ENCODE assay signal across 8 cellular contexts in genomic region chr7:44018857-44019807, GRCh38. TPM values are rescaled to one million over a fixed set of nuclear protein-coding genes. Genes with fewer than 3 reads are reported as not detected.
DNase-seq lines count a peak whose midpoint lies in the region; ATAC-seq and TF ChIP-seq lines count a peak whose summit lies in the region.
"Not testable (repeated sequence)": the region's sequence is repeated elsewhere in the genome, so short reads cannot be mapped to it uniquely, and the experiment has no call there.

No MANE protein-coding gene starts in this region.

- not testable (repeated sequence) for H3K27me3 ChIP-seq in hepatocyte

- H3K79me2 ChIP-seq in hepatocyte, result not testable (repeated sequence)

- TF ChIP-seq CTCF in 22Rv1 (IDR thresholded peaks at IDR 0.05) (peak; percentile 95), hepatocyte (IDR thresholded peaks at IDR 0.05; ENCODE audit: poor library complexity) (peak; percentile 86)

- peak overlapping the region; percentile 90 for H3K4me3 ChIP-seq in hepatocyte

- not testable (repeated sequence) for H3K4me1 ChIP-seq in hepatocyte (ENCODE audit: insufficient read depth)

- not testable (repeated sequence) for H3K9me3 ChIP-seq in hepatocyte (ENCODE audit: low read depth)

- peak overlapping the region; percentile 75 for H3K4me2 ChIP-seq in hepatocyte

- peak overlapping the region; percentile 55 for H3K27ac ChIP-seq in 22Rv1
- peak overlapping the region; percentile 69 for H3K27ac ChIP-seq in hepatocyte

- peak; percentile 95 for ATAC-seq in GM18511 (IDR thresholded peaks at IDR 0.05; ENCODE audit: unreplicated experiment)
- peak; percentile 92 for ATAC-seq in HG02981 (IDR thresholded peaks at IDR 0.05; ENCODE audit: unreplicated experiment)

- not testable (repeated sequence) for H3K9me2 ChIP-seq in hepatocyte (replicated peaks; ENCODE audit: insufficient read depth)

- not testable (repeated sequence) for H3K36me3 ChIP-seq in hepatocyte (replicated peaks; ENCODE audit: insufficient read depth, low read depth)

- H2AFZ ChIP-seq in hepatocyte, result peak overlapping the region; percentile 58

- 2% methylated on average over 60 of the region's 63 CpGs for WGBS in hepatocyte (ENCODE audit: low lambda C conversion rate, missing lambda C conversion rate)

- DNase-seq in NCI-H1930 (lab: John Stamatoyannopoulos, UW) (peak; percentile 92 to 98), T-helper 22 cell (ENCODE audit: low read depth) (peak; percentile 98), astrocyte of the hippocampus (ENCODE audit: low read depth, low spot score) (peak; percentile 99), hepatocyte (ENCODE audit: low spot score) (peak; percentile 98), retina (peak; percentile 98)

- not testable (repeated sequence) for H4K20me1 ChIP-seq in hepatocyte (ENCODE audit: insufficient read depth, poor library complexity, severe bottlenecking)

RNA-seq across cellular contexts. Expression of gene SPDYE1, which starts 21.4 kb away (rescaled TPM):
- not detected in 2 replicates for total RNA-seq in hepatocyte
- polyA plus RNA-seq in hepatocyte, result 0.51 and 0.99 TPM in 2 replicates

RNA-seq across cellular contexts. Expression of gene DBNL, which starts 25.4 kb away (rescaled TPM):
- 70.6 and 81.8 TPM in 2 replicates for total RNA-seq in hepatocyte
- 87.2 and 91.1 TPM in 2 replicates for polyA plus RNA-seq in hepatocyte

RNA-seq across cellular contexts. Expression of gene PGAM2, which starts 46.2 kb away (rescaled TPM):
- 0.73 TPM in 1 of 2 replicates, not detected in the other for total RNA-seq in hepatocyte
- polyA plus RNA-seq in hepatocyte, result 0.66 TPM in 1 of 2 replicates, not detected in the other

Comparison
In these comparisons a context has a peak if more than half of its experiments do, and no peak if none do; other contexts are left out.
1. Peak in every context shown above with its lines: DNase-seq, ATAC-seq, H3K4me3 ChIP-seq and H3K27ac ChIP-seq.